In genomic region chr12:124767075-124767821, GRCh38 we compare ENCODE assay signal across 8 cellular contexts.
DNase-seq lines count a peak whose midpoint lies in the region; ATAC-seq, FAIRE-seq and TF ChIP-seq lines count a peak whose summit lies in the region.

No MANE protein-coding gene starts in this region.

- 29 to 30% methylated on average over 20 of the region's 20 CpGs for WGBS in pancreas, 2 donors
- 27 to 60% methylated on average over 2 to 16 of the region's 20 CpGs for WGBS in transverse colon (ENCODE audit: low coverage in 1 of 2), 2 donors

- peak; percentile 99 to 100 (median 100) for TF ChIP-seq CTCF in pancreas (IDR thresholded peaks at IDR 0.05)
- TF ChIP-seq CTCF in transverse colon (IDR thresholded peaks at IDR 0.05), result peak; percentile 97 to 100 (median 100)

- no peak overlapping the region for H3K4me3 Mint-ChIP-seq in activated T-helper 2 cell treated with anti-CD3 and anti-CD28 coated beads, Interferon-gamma antibody, Interleukin-2, Interleukin-4, amounts not matched to agents 10 μg/mL and 5 μg/mL and 100 μg/mL, durations not matched to agents 14 hours and 24 hours and 36 hours (ENCODE audit: low read depth)

- H3K4me1 Mint-ChIP-seq in activated T-helper 2 cell treated with anti-CD3 and anti-CD28 coated beads, Interferon-gamma antibody, Interleukin-2, Interleukin-4, amounts not matched to agents 10 μg/mL and 5 μg/mL and 100 μg/mL, durations not matched to agents 14 hours and 24 hours and 36 hours (ENCODE audit: low read depth), result peaks cover 23% of the 10 kb centered on the region

- H3K36me3 Mint-ChIP-seq in activated T-helper 2 cell treated with anti-CD3 and anti-CD28 coated beads, Interferon-gamma antibody, Interleukin-2, Interleukin-4, amounts not matched to agents 10 μg/mL and 5 μg/mL and 100 μg/mL, durations not matched to agents 14 hours and 24 hours and 36 hours (ENCODE audit: low read depth), result peaks cover 3% of the 10 kb centered on the region

- H3K9me3 Mint-ChIP-seq in activated T-helper 2 cell treated with anti-CD3 and anti-CD28 coated beads, Interferon-gamma antibody, Interleukin-2, Interleukin-4, amounts not matched to agents 10 μg/mL and 5 μg/mL and 100 μg/mL, durations not matched to agents 14 hours and 24 hours and 36 hours, result peaks cover 28% of the 10 kb centered on the region

- H3K27me3 Mint-ChIP-seq in activated T-helper 2 cell treated with anti-CD3 and anti-CD28 coated beads, Interferon-gamma antibody, Interleukin-2, Interleukin-4, amounts not matched to agents 10 μg/mL and 5 μg/mL and 100 μg/mL, durations not matched to agents 14 hours and 24 hours and 36 hours (ENCODE audit: low read depth), result peaks cover 24% of the 10 kb centered on the region

- no peak for TF ChIP-seq EP300 in transverse colon (IDR thresholded peaks at IDR 0.05; ENCODE audit: low read depth)

- DNase-seq in DMS114 treated with DMSO at 0.1 percent for 48 hours (lab: John Stamatoyannopoulos, UW; ENCODE audit: unreplicated experiment) (peak; percentile 38), HuH-7 (ENCODE audit: low spot score) (peak; percentile 76), RKO (ENCODE audit: low spot score) (peak; percentile 48), frontal cortex (ENCODE audit: low spot score in 2 of 2) (peak; percentile 70 to 86), pancreas (peak; percentile 52 to 95 (median 78)), transverse colon (peak; percentile 83)
- peak; percentile 73 for DNase-seq in activated T-helper 2 cell treated with anti-CD3 and anti-CD28 coated beads, Interferon-gamma antibody, Interleukin-2, Interleukin-4, amounts not matched to agents 10 μg/mL and 5 μg/mL and 100 μg/mL, durations not matched to agents 14 hours and 24 hours and 36 hours (ENCODE audit: low spot score)

- H3K36me3 ChIP-seq in pancreas (no peaks in the 10 kb centered on the region), transverse colon (no peaks in the 10 kb centered on the region)

- TF ChIP-seq POLR2A in transverse colon (IDR thresholded peaks at IDR 0.05), result no peak

- no peak overlapping the region for H3K27ac ChIP-seq in pancreas
- H3K27ac ChIP-seq in transverse colon, result peak overlapping the region; percentile 80 to 83 (median 82)

- ATAC-seq in GM21381 (IDR thresholded peaks at IDR 0.05; ENCODE audit: unreplicated experiment) (peak; percentile 69), pancreas (peak; percentile 82 to 87 (median 84))

- FAIRE-seq in frontal cortex (lab: Jason Lieb, UNC) (no peak), pancreas (lab: Jason Lieb, UNC) (no peak)

- in situ Hi-C loops in transverse colon (cut with MboI; ENCODE audit: low pct_ligation_motif_present in 1 of 4, low pct_unique_long_range_greater_than_20kb in 1 of 4, low sequenced_read_pairs in 3 of 4), result loop anchor here (10.0 to 25.0 kb wide), 9 partner anchors 180 to 732 kb away; partner anchors contain the start of gene NCOR2 (in 2 of the 4)

- no peak overlapping the region for H3K4me3 ChIP-seq in pancreas
- no peak overlapping the region for H3K4me3 ChIP-seq in transverse colon

- H3K27ac Mint-ChIP-seq in activated T-helper 2 cell treated with anti-CD3 and anti-CD28 coated beads, Interferon-gamma antibody, Interleukin-2, Interleukin-4, amounts not matched to agents 10 μg/mL and 5 μg/mL and 100 μg/mL, durations not matched to agents 14 hours and 24 hours and 36 hours, result no peak overlapping the region

- H3K4me1 ChIP-seq in pancreas (peaks cover 0 to 4% (median 0%) of the 10 kb centered on the region in 3 donors), transverse colon (peaks cover 5 to 36% (median 26%) of the 10 kb centered on the region in 4 donors)

- no peaks in the 10 kb centered on the region for H3K9me3 ChIP-seq in pancreas
- peaks cover 4 to 5% of the 10 kb centered on the region in 2 donors for H3K9me3 ChIP-seq in transverse colon

- H3K27me3 ChIP-seq in pancreas (no peaks in the 10 kb centered on the region), transverse colon (no peaks in the 10 kb centered on the region)

- intact Hi-C loops in activated T-helper 2 cell treated with anti-CD3 and anti-CD28 coated beads, Interferon-gamma antibody, Interleukin-2, Interleukin-4, amounts not matched to agents 10 μg/mL and 5 μg/mL and 100 μg/mL, durations not matched to agents 14 hours and 24 hours and 36 hours (cut with micrococcal nuclease), result loop anchor here (1.0 to 2.0 kb wide), 4 partner anchors 168 to 731 kb away; partner anchors contain the start of gene NCOR2
- intact Hi-C loops in pancreas (cut with DNase I), result loop anchor here in 2 of 3 donors (5.0 to 10.0 kb wide), 2 partner anchors 422 to 730 kb away; no protein-coding TSS in a partner anchor
- intact Hi-C loops in transverse colon (cut with DNase I; ENCODE audit: low total_unique reads), result loop anchor here (10.0 kb wide), 1 partner anchor 412 kb away; no protein-coding TSS in a partner anchor

Comparison
In these comparisons a context has a peak if more than half of its experiments do, and no peak if none do; other contexts are left out.
1. H3K27ac ChIP-seq: peak in transverse colon (4 of 4); none in pancreas (0 of 4).
2. Peak in every context shown above with its lines, with median percentiles within 50 percentile points of each other: DNase-seq.